In the genomic region with DNA sequence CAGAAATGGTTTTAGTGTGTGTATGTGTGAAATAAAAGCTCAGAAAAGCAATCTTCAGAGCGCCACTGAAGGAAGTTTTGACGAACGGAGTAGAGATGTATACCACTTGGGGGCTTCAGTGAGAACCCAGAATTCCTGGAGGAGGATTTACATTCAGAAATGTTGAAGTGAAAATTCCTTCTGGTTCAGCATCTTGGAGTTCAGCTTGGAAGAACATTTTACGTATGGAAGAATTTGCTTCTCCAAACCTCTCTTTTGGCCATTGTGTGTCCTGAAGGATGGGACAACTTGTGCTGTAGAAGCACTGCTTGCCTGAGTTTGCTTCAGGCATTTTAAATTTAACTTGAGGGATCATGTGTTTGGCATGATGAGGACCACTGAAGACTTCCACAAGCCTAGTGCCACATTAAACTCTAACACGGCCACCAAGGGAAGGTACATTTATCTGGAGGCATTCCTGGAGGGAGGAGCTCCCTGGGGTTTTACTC, we compare ENCODE assay signal across 11 cellular contexts. TPM values are rescaled to one million over a fixed set of nuclear protein-coding genes. Genes with fewer than 3 reads are reported as not detected.
DNase-seq lines count a peak whose midpoint lies in the region; ATAC-seq and TF ChIP-seq lines count a peak whose summit lies in the region.
"Had no signal": no experiment of that assay in that cellular context is flagged by ENCODE, and none has a peak within 500 bp of the region (broad histone marks: within the 10 kb centered on the region; RNA-seq: fewer than 3 reads in every experiment).

No MANE protein-coding gene starts in this region.

- peak overlapping the region; percentile 52 for H3K4me2 ChIP-seq in mesendoderm (ENCODE audit: low read length)

- ATAC-seq in HG02763 (IDR thresholded peaks at IDR 0.05; ENCODE audit: unreplicated experiment) (no peak), GM21619 (IDR thresholded peaks at IDR 0.05; ENCODE audit: unreplicated experiment) (no peak)
- ATAC-seq: HCT116 had no signal

- no peaks in the 10 kb centered on the region for H3K27me3 ChIP-seq in mesendoderm (ENCODE audit: insufficient read depth, low read length, poor library complexity)

- in situ Hi-C loops in G401 (cut with HindIII; ENCODE audit: low sequenced_read_pairs) = no loop called here

- H3K4me1 ChIP-seq in mesendoderm (ENCODE audit: control insufficient read depth, low read depth, low read length) = no peaks in the 10 kb centered on the region

- H3K56ac ChIP-seq in mesendoderm (ENCODE audit: low read length) = peak overlapping the region; percentile 49

- H3K36me3 Mint-ChIP-seq in type B pancreatic cell = no peaks in the 10 kb centered on the region

- no peaks in the 10 kb centered on the region for H3K36me3 ChIP-seq in mesendoderm (ENCODE audit: control insufficient read depth, insufficient read depth, low read length)

- no peaks in the 10 kb centered on the region for H3K79me2 ChIP-seq in mesendoderm (ENCODE audit: control insufficient read depth, insufficient read depth, low read length)

- no peak overlapping the region for H2BK15ac ChIP-seq in mesendoderm (replicated peaks; ENCODE audit: low read depth)

- no peak overlapping the region for H4K8ac ChIP-seq in mesendoderm (ENCODE audit: low read depth, low read length)

- H2BK120ac ChIP-seq in mesendoderm (ENCODE audit: low read depth, low read length) = peak overlapping the region; percentile 21

- H3K27ac ChIP-seq in mesendoderm (ENCODE audit: low read depth, low read length) = no peak overlapping the region

- peaks cover 26% of the 10 kb centered on the region for H3K4me1 Mint-ChIP-seq in type B pancreatic cell (ENCODE audit: unreplicated experiment)

- TF ChIP-seq CTCF in epithelial cell of proximal tubule (conservative IDR thresholded peaks at IDR 0.05; ENCODE audit: low read depth, low read length) (no peak), type B pancreatic cell (conservative IDR thresholded peaks at IDR 0.05) (peak; percentile 41)

- peak overlapping the region; percentile 55 for H3K4ac ChIP-seq in mesendoderm (ENCODE audit: low read depth, low read length)

- H3K9ac ChIP-seq in mesendoderm (ENCODE audit: low read length) = peak overlapping the region; percentile 35

- no peak overlapping the region for H2AK5ac ChIP-seq in mesendoderm (ENCODE audit: low read length)

- peak; percentile 41 for DNase-seq in M059J (ENCODE audit: low read depth)
- no peak for DNase-seq in epithelial cell of proximal tubule (ENCODE audit: low read depth)
- peak; percentile 59 for DNase-seq in mesendoderm
- DNase-seq in type B pancreatic cell (ENCODE audit: extremely low spot score, unreplicated experiment) = no peak
- DNase-seq in T-helper 1 cell = no peak
- no peak for DNase-seq in G401 (ENCODE audit: low spot score)
- DNase-seq: kidney glomerular epithelial cell; stimulated activated CD8-positive, alpha-beta memory T cell treated with anti-CD3 and anti-CD28 coated beads, Interleukin-4, amount 100 ng/mL, for 48 hours had no signal

- WGBS in mesendoderm (ENCODE audit: extremely low coverage, insufficient coverage, low lambda C conversion rate) = no CpG with 5 or more reads among the region's 5 CpGs

- peak overlapping the region; percentile 82 for H3K4me3 Mint-ChIP-seq in type B pancreatic cell

- H3K79me1 ChIP-seq in mesendoderm (ENCODE audit: low read length) = no peaks in the 10 kb centered on the region

- H3K23ac ChIP-seq in mesendoderm (ENCODE audit: low read length) = no peak overlapping the region

- peak overlapping the region; percentile 42 for H3K4me3 ChIP-seq in epithelial cell of proximal tubule (ENCODE audit: low read depth, low read length)
- no peak overlapping the region for H3K4me3 ChIP-seq in mesendoderm (ENCODE audit: low read length)

- H3K18ac ChIP-seq in mesendoderm (ENCODE audit: low read length) = peak overlapping the region; percentile 5

- H2BK5ac ChIP-seq in mesendoderm (ENCODE audit: low read length) = no peak overlapping the region

- no peak overlapping the region for H4K5ac ChIP-seq in mesendoderm (ENCODE audit: low read length)

- peaks cover 7% of the 10 kb centered on the region for H3K9me3 Mint-ChIP-seq in type B pancreatic cell

- H3K27me3 Mint-ChIP-seq in type B pancreatic cell = peaks cover 3% of the 10 kb centered on the region

- peak overlapping the region; percentile 81 for H3K27ac Mint-ChIP-seq in type B pancreatic cell

RNA-seq across cellular contexts. Expression of a gene that starts 0.7 kb away (rescaled TPM):
- total RNA-seq in M059J (2014; rRNA removed; shearing (Covaris generic)) = 12.9 and 15.7 TPM in 2 replicates
- 44.0 and 109 TPM in 2 replicates for total RNA-seq in epithelial cell of proximal tubule
- 9.4 TPM for polyA plus RNA-seq in mesendoderm (2013, experiment 1 of 2)
- 10.0 TPM for polyA plus RNA-seq in mesendoderm (2013, experiment 2 of 2)
- total RNA-seq in type B pancreatic cell (ENCODE audit: low replicate concordance) = 32.1 and 38.6 TPM in 2 replicates
- total RNA-seq in G401 (2014; rRNA removed; shearing (Covaris generic)) = 58.4 and 66.0 TPM in 2 replicates

RNA-seq across cellular contexts. Expression of a gene that starts 14.8 kb away (rescaled TPM):
- total RNA-seq in M059J (2014; rRNA removed; shearing (Covaris generic)) = not detected in 2 replicates
- 0.17 TPM in 1 of 2 replicates, not detected in the other for total RNA-seq in epithelial cell of proximal tubule
- polyA plus RNA-seq in mesendoderm (2013, experiment 1 of 2) = not detected
- not detected for polyA plus RNA-seq in mesendoderm (2013, experiment 2 of 2)
- not detected in 2 replicates for total RNA-seq in type B pancreatic cell (ENCODE audit: low replicate concordance)
- not detected in 2 replicates for total RNA-seq in G401 (2014; rRNA removed; shearing (Covaris generic))

Comparison
In these comparisons a context has a peak if more than half of its experiments do, and no peak if none do; other contexts are left out.
1. DNase-seq: peak in M059J (single experiment) and mesendoderm (single experiment); none in epithelial cell of proximal tubule (single experiment), type B pancreatic cell (single experiment), T-helper 1 cell (0 of 5) and G401 (single experiment).